Comparison of ENCODE assay signal across 26 cellular contexts in genomic region chr12:104928036-104928770, GRCh38.
"Had no signal": no experiment of that assay in that cellular context is flagged by ENCODE, and none has a peak within 500 bp of the region (broad histone marks: within the 10 kb centered on the region; RNA-seq: fewer than 3 reads in every experiment).

No MANE protein-coding gene starts in this region.

- ATAC-seq: activated CD8-positive, alpha-beta T cell treated with anti-CD3 and anti-CD28 coated beads for 36 hours; activated naive CD8-positive, alpha-beta T cell treated with anti-CD3 and anti-CD28 coated beads, Interleukin-2, amount 50 U/mL, for 24 hours; gastroesophageal sphincter; heart right ventricle; naive thymus-derived CD8-positive, alpha-beta T cell; psoas muscle; right cardiac atrium had no signal

- H3K4me3 Mint-ChIP-seq: activated CD4-positive, alpha-beta T cell treated with anti-CD3 and anti-CD28 coated beads, Interleukin-2, amount 10 ng/mL, durations not matched to agents 24 days and 14 days; activated CD8-positive, alpha-beta T cell treated with anti-CD3 and anti-CD28 coated beads for 36 hours; activated naive CD4-positive, alpha-beta T cell treated with anti-CD3 and anti-CD28 coated beads for 36 hours; activated naive CD8-positive, alpha-beta T cell treated with anti-CD3 and anti-CD28 coated beads, Interleukin-2, amount 50 U/mL, for 24 hours; endodermal cell; naive thymus-derived CD8-positive, alpha-beta T cell; stimulated activated naive CD8-positive, alpha-beta T cell treated with anti-CD3 and anti-CD28 coated beads, Interleukin-15, Interleukin-2, amounts not matched to agents 100 ng/mL and 50 ng/mL, for 24 hours had no signal

- H3K27me3 Mint-ChIP-seq: stimulated activated naive CD8-positive, alpha-beta T cell treated with anti-CD3 and anti-CD28 coated beads, Interleukin-15, Interleukin-2, amounts not matched to agents 100 ng/mL and 50 ng/mL, for 24 hours had no signal

- H3K4me3 ChIP-seq: dorsolateral prefrontal cortex, gastroesophageal sphincter, heart right ventricle, ovary, psoas muscle, skin epidermis, tibial nerve had no signal

- H3K27ac Mint-ChIP-seq: activated CD4-positive, alpha-beta T cell treated with anti-CD3 and anti-CD28 coated beads, Interleukin-2, amount 10 ng/mL, durations not matched to agents 24 days and 14 days; activated CD8-positive, alpha-beta T cell treated with anti-CD3 and anti-CD28 coated beads for 36 hours; activated naive CD4-positive, alpha-beta T cell treated with anti-CD3 and anti-CD28 coated beads for 36 hours; activated naive CD8-positive, alpha-beta T cell treated with anti-CD3 and anti-CD28 coated beads, Interleukin-2, amount 50 U/mL, for 24 hours; endodermal cell; naive thymus-derived CD8-positive, alpha-beta T cell; stimulated activated naive CD8-positive, alpha-beta T cell treated with anti-CD3 and anti-CD28 coated beads, Interleukin-15, Interleukin-2, amounts not matched to agents 100 ng/mL and 50 ng/mL, for 24 hours had no signal

- H3K27me3 ChIP-seq: brain microvascular endothelial cell, dorsolateral prefrontal cortex, gastroesophageal sphincter, heart right ventricle, ovary, tibial nerve had no signal

- H3K36me3 ChIP-seq: brain microvascular endothelial cell, gastroesophageal sphincter, heart right ventricle, ovary, tibial nerve had no signal

- H3K9me3 ChIP-seq: gastroesophageal sphincter, heart right ventricle, ovary, psoas muscle, tibial nerve had no signal

- H3K9me3 Mint-ChIP-seq: activated CD8-positive, alpha-beta T cell treated with anti-CD3 and anti-CD28 coated beads for 36 hours; activated naive CD4-positive, alpha-beta T cell treated with anti-CD3 and anti-CD28 coated beads for 36 hours; activated naive CD8-positive, alpha-beta T cell treated with anti-CD3 and anti-CD28 coated beads, Interleukin-2, amount 50 U/mL, for 24 hours; stimulated activated naive CD8-positive, alpha-beta T cell treated with anti-CD3 and anti-CD28 coated beads, Interleukin-15, Interleukin-2, amounts not matched to agents 100 ng/mL and 50 ng/mL, for 24 hours had no signal

- H3K4me1 ChIP-seq: gastroesophageal sphincter, heart right ventricle, psoas muscle, tibial nerve had no signal

- H3K27ac ChIP-seq: brain microvascular endothelial cell, epithelial cell of prostate, gastroesophageal sphincter, heart right ventricle, ovary, psoas muscle, tibial nerve had no signal

- H3K4me1 Mint-ChIP-seq: naive thymus-derived CD8-positive, alpha-beta T cell had no signal

- DNase-seq: activated CD4-positive, alpha-beta T cell treated with anti-CD3 and anti-CD28 coated beads, Interleukin-2, amount 10 ng/mL, durations not matched to agents 24 days and 14 days; activated CD8-positive, alpha-beta T cell treated with anti-CD3 and anti-CD28 coated beads for 36 hours; activated naive CD4-positive, alpha-beta T cell treated with anti-CD3 and anti-CD28 coated beads for 36 hours; activated naive CD8-positive, alpha-beta T cell treated with anti-CD3 and anti-CD28 coated beads, Interleukin-2, amount 50 U/mL, for 24 hours; activated T-cell treated with anti-CD3 and anti-CD28 coated beads, Interleukin-2, amount 50 U/mL, for 1 hour; aorta; brain microvascular endothelial cell; central memory CD4-positive, alpha-beta T cell; dorsolateral prefrontal cortex; endodermal cell; heart right ventricle; kidney glomerular epithelial cell; mesendoderm; naive thymus-derived CD8-positive, alpha-beta T cell; ovary; psoas muscle; right cardiac atrium; stimulated activated CD4-positive, alpha-beta T cell treated with anti-CD3 and anti-CD28 coated beads, Interleukin-15, amount 100 ng/mL, for 24 hours; stimulated activated CD4-positive, alpha-beta T cell treated with anti-CD3 and anti-CD28 coated beads, Interleukin-2, amount 100 ng/mL, for 48 hours; T-helper 1 cell; T-helper 9 cell had no signal
